In the genomic region with DNA sequence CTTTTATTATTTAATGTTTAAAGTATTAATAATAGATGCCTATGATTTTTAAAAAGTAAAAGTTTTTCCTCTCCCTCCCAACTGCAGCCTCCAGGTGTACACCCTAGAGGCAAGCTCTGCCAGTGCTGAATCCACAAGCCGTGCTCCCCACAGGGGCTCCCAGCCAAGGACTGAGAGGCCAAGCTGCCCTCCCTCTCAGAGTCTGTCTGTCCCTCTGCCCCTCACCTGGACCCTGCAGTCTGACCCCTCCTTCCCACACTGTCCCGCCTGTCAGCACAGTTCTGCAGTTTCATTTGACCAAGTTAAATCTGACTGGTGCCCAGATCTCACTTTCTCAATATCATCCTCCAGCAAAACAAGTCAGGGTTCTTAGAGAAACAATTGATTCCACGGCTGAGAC, we compare ENCODE assay signal across 18 cellular contexts. TPM values are rescaled to one million over a fixed set of nuclear protein-coding genes. Genes with fewer than 3 reads are reported as not detected.
"Had no signal": no experiment of that assay in that cellular context is flagged by ENCODE, and none has a peak within 500 bp of the region (broad histone marks: within the 10 kb centered on the region; RNA-seq: fewer than 3 reads in every experiment).

No MANE protein-coding gene starts in this region.

- H3K9me3 ChIP-seq: body of pancreas, gastrocnemius medialis, heart right ventricle, lower lobe of right lung, tibial nerve had no signal

- H3K4me3 ChIP-seq: body of pancreas, gastrocnemius medialis, heart right ventricle, lower lobe of right lung, tibial nerve had no signal

- H3K27me3 ChIP-seq: body of pancreas, gastrocnemius medialis, heart right ventricle, tibial nerve had no signal

- H3K27ac Mint-ChIP-seq: activated naive CD8-positive, alpha-beta T cell had no signal

- H3K36me3 ChIP-seq: gastrocnemius medialis, heart right ventricle, lower lobe of right lung, tibial nerve had no signal

- H3K4me3 Mint-ChIP-seq: activated naive CD8-positive, alpha-beta T cell; naive B cell had no signal

- H3K9me3 Mint-ChIP-seq: naive B cell had no signal

- H3K27me3 Mint-ChIP-seq: activated naive CD8-positive, alpha-beta T cell; naive B cell had no signal

- H3K27ac ChIP-seq: body of pancreas, gastrocnemius medialis, lower lobe of right lung, tibial nerve had no signal

- H3K36me3 Mint-ChIP-seq: activated naive CD8-positive, alpha-beta T cell; naive B cell had no signal

- ATAC-seq: body of pancreas, gastrocnemius medialis, heart right ventricle, left colon, lower lobe of right lung had no signal

- DNase-seq: activated CD4-positive, alpha-beta T cell treated with anti-CD3 and anti-CD28 coated beads for 4 hours; activated CD8-positive, alpha-beta memory T cell treated with anti-CD3 and anti-CD28 coated beads, Interleukin-2, amount 50 U/mL, for 48 hours; activated gamma-delta T cell treated with Interleukin-2 at 50 U/mL for 16 hours; amygdala; body of pancreas; central memory CD4-positive, alpha-beta T cell; cortex of kidney; gastrocnemius medialis; heart right ventricle; left colon; lower lobe of right lung; naive B cell; stimulated activated CD4-positive, alpha-beta T cell treated with anti-CD3 and anti-CD28 coated beads, Interleukin-4, amount 100 ng/mL, for 1 hour; stimulated activated naive CD4-positive, alpha-beta T cell treated with Interleukin-2 at 50 U/mL for 16 hours; substantia nigra had no signal

RNA-seq across cellular contexts. Expression of a gene that starts 14.8 kb away (rescaled TPM):
- total RNA-seq: heart right ventricle; lower lobe of right lung; T-helper 1 cell treated with Interleukin-12 subunit alpha and Interleukin-12 subunit beta and Interleukin-4 antibody, amounts not matched to agents 30 ng/mL and 1 ng/mL, for 36 hours; tibial nerve had no signal
- polyA plus RNA-seq: heart right ventricle had no signal
